9 cellular contexts compared by ENCODE assay signal in the genomic region with DNA sequence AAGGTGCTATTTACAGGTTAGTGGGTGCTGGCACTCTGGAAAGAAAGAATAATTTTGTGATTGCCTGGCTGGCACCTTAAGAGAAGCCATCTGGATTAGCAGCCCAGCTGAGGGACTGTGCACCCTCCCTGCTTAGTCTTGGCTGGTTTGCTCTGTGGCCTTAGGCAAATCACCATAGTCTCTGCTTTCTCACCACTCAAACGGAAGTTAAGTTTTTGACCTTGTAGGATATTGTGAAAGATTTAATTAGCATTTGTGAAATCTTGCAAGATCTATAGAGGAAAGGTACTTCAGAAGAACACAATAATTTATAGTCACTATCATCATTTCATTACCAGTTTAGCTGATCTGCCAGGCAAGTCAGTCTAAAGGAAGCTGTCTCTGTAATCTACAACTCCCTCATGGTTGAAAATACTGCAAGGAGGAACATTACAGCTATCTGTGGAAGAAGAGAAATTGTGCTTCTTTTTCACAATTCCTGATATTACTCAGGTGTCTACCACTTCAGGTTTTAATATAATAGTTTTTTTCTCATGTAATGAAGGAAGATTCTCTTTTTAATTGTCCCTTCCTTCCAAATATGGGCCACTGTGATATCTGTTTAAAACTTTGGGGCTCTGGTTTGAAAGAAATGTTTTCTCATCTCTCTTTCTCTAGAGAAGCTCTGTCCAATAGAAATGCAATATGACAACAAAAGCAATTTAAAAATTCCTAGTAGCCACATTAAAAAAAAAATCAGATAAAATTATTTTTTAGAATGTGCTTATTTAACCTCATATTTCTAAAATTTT.
DNase-seq lines count a peak whose midpoint lies in the region; ATAC-seq and TF ChIP-seq lines count a peak whose summit lies in the region.
"Had no signal": no experiment of that assay in that cellular context is flagged by ENCODE, and none has a peak within 500 bp of the region (broad histone marks: within the 10 kb centered on the region; RNA-seq: fewer than 3 reads in every experiment).

No MANE protein-coding gene starts in this region.

- TF ChIP-seq POLR2A in transverse colon (IDR thresholded peaks at IDR 0.05): no peak

- in situ Hi-C loops in transverse colon (cut with MboI; ENCODE audit: low pct_ligation_motif_present in 1 of 4, low pct_unique_long_range_greater_than_20kb in 1 of 4, low sequenced_read_pairs in 3 of 4): no loop called here

- intact Hi-C loops in transverse colon (cut with DNase I; ENCODE audit: low total_unique reads): no loop called here

- WGBS in transverse colon (ENCODE audit: low coverage in 1 of 2), 2 donors: 58 to 80% methylated on average over 1 of the region's 1 CpG

- no peaks in the 10 kb centered on the region for H3K9me3 ChIP-seq in transverse colon

- no peak overlapping the region for H3K4me3 ChIP-seq in transverse colon

- no peak for TF ChIP-seq EP300 in transverse colon (IDR thresholded peaks at IDR 0.05; ENCODE audit: low read depth)

- no peak overlapping the region for H3K27ac ChIP-seq in transverse colon
- H3K27ac ChIP-seq: 22Rv1 had no signal

- peak; percentile 11 for DNase-seq in NCI-H1694 treated with DMSO at 0.1 percent for 48 hours (lab: John Stamatoyannopoulos, UW)
- no peak for DNase-seq in NCI-H1694 (lab: John Stamatoyannopoulos, UW)
- DNase-seq in Kasumi-1 (lab: John Stamatoyannopoulos, UW): peak; percentile 50 to 67
- peak; percentile 65 for DNase-seq in renal cortical epithelial cell (ENCODE audit: low read depth)
- no peak for DNase-seq in transverse colon
- DNase-seq in NCI-H2171 (lab: John Stamatoyannopoulos, UW): no peak
- no peak for DNase-seq in stimulated activated CD4-positive, alpha-beta T cell treated with anti-CD3 and anti-CD28 coated beads, Interleukin-4, amount 100 ng/mL, for 1 hour

- no peak for TF ChIP-seq CTCF in transverse colon (IDR thresholded peaks at IDR 0.05)

- H3K36me3 ChIP-seq in transverse colon: no peaks in the 10 kb centered on the region

- no peaks in the 10 kb centered on the region for H3K27me3 ChIP-seq in transverse colon

- peaks cover 0 to 14% (median 12%) of the 10 kb centered on the region in 4 donors for H3K4me1 ChIP-seq in transverse colon

- peak; percentile 79 for ATAC-seq in HG02759 (IDR thresholded peaks at IDR 0.05; ENCODE audit: unreplicated experiment)

Comparison
In these comparisons a context has a peak if more than half of its experiments do, and no peak if none do; other contexts are left out.
1. DNase-seq: peak in NCI-H1694 treated with DMSO at 0.1 percent for 48 hours (single experiment), Kasumi-1 (2 of 2) and renal cortical epithelial cell (single experiment); none in NCI-H1694 (single experiment), transverse colon (single experiment), NCI-H2171 (single experiment) and stimulated activated CD4-positive, alpha-beta T cell treated with anti-CD3 and anti-CD28 coated beads, Interleukin-4, amount 100 ng/mL, for 1 hour (single experiment).